Comparison of ENCODE assay signal across 18 cellular contexts in genomic region chr14:94407906-94408305, GRCh38.
"Had no signal": no experiment of that assay in that cellular context is flagged by ENCODE, and none has a peak within 500 bp of the region (broad histone marks: within the 10 kb centered on the region; RNA-seq: fewer than 3 reads in every experiment).

No MANE protein-coding gene starts in this region.

- H3K27ac ChIP-seq: adrenal gland, cardiac muscle cell, esophagus muscularis mucosa, gastrocnemius medialis, heart left ventricle, sigmoid colon, spleen, testis, upper lobe of left lung had no signal

- H3K9me3 ChIP-seq: gastrocnemius medialis, testis had no signal

- DNase-seq: activated CD4-positive, alpha-beta memory T cell treated with anti-CD3 and anti-CD28 coated beads, Interleukin-2, amount 10 ng/mL, durations not matched to agents 7 days and 5 days; activated CD4-positive, alpha-beta T cell treated with anti-CD3 and anti-CD28 coated beads for 36 hours; activated effector memory CD4-positive, alpha-beta T cell treated with Interleukin-2 at 50 U/mL for 16 hours; activated naive CD4-positive, alpha-beta T cell treated with anti-CD3 and anti-CD28 coated beads, Interleukin-2, amount 50 U/mL, for 16 hours; activated T-cell treated with anti-CD3 and anti-CD28 coated beads, Interleukin-2, amount 50 U/mL, for 24 hours; adrenal gland; gastrocnemius medialis; heart left ventricle; left colon; sigmoid colon; spleen; stimulated activated naive CD8-positive, alpha-beta T cell treated with anti-CD3 and anti-CD28 coated beads, Interleukin-15, amount 100 ng/mL, for 72 hours; T-helper 17 cell; testis; upper lobe of left lung had no signal

- H3K4me3 ChIP-seq: adrenal gland, cardiac muscle cell, esophagus muscularis mucosa, gastrocnemius medialis, heart left ventricle, lung, sigmoid colon, spleen, testis, upper lobe of left lung had no signal

- H3K27me3 ChIP-seq: cardiac muscle cell, esophagus muscularis mucosa, gastrocnemius medialis, sigmoid colon, testis, upper lobe of left lung had no signal

- H3K36me3 ChIP-seq: adrenal gland, cardiac muscle cell, esophagus muscularis mucosa, gastrocnemius medialis, heart left ventricle, sigmoid colon, spleen, upper lobe of left lung had no signal

- H3K4me1 ChIP-seq: adrenal gland, esophagus muscularis mucosa, gastrocnemius medialis, heart left ventricle, sigmoid colon, testis had no signal

- ATAC-seq: activated CD4-positive, alpha-beta T cell treated with anti-CD3 and anti-CD28 coated beads for 36 hours; gastrocnemius medialis; heart left ventricle; left colon; stimulated activated naive CD8-positive, alpha-beta T cell treated with anti-CD3 and anti-CD28 coated beads, Interleukin-15, amount 100 ng/mL, for 72 hours; T-helper 17 cell had no signal
